ENCODE assay signal across 12 cellular contexts in genomic region chr9:133973791-133974630, GRCh38. TPM values are rescaled to one million over a fixed set of nuclear protein-coding genes. Genes with fewer than 3 reads are reported as not detected.
DNase-seq lines count a peak whose midpoint lies in the region; TF ChIP-seq lines count a peak whose summit lies in the region.
"Had no signal": no experiment of that assay in that cellular context is flagged by ENCODE, and none has a peak within 500 bp of the region (broad histone marks: within the 10 kb centered on the region; RNA-seq: fewer than 3 reads in every experiment).

No MANE protein-coding gene starts in this region.

- in situ Hi-C loops in HAP-1 (cut with MboI; ENCODE audit: low sequenced_read_pairs): no loop called here

- H3K4me2 ChIP-seq in DOHH2 (ENCODE audit: low read length) (peak overlapping the region; percentile 53), hepatocyte (peak overlapping the region; percentile 41), neuronal stem cell (ENCODE audit: insufficient read depth, low read length, poor library complexity, severe bottlenecking) (no peak overlapping the region)

- H3K27ac ChIP-seq in DOHH2 (ENCODE audit: low read depth, low read length) (no peak overlapping the region), RWPE1 (peak overlapping the region; percentile 75), hepatocyte (peak overlapping the region; percentile 85), neuronal stem cell (replicated peaks; ENCODE audit: low read length) (no peak overlapping the region)

- peak overlapping the region; percentile 58 for H2BK12ac ChIP-seq in neuronal stem cell (ENCODE audit: low read length)

- H3K27me3 ChIP-seq in DOHH2 (ENCODE audit: control insufficient read depth, low read length) (no peaks in the 10 kb centered on the region), hepatocyte (no peaks in the 10 kb centered on the region), neuronal stem cell (ENCODE audit: control insufficient read depth in 3 of 3, insufficient read depth in 3 of 3, low read depth in 1 of 3, low read length in 3 of 3) (no peaks in the 10 kb centered on the region), HAP-1 (ENCODE audit: low read depth) (no peaks in the 10 kb centered on the region)

- peak overlapping the region; percentile 84 for H2AK5ac ChIP-seq in neuronal stem cell (ENCODE audit: low read depth, low read length)

- peaks cover 37% of the 10 kb centered on the region for H4K20me1 ChIP-seq in DOHH2 (ENCODE audit: control insufficient read depth, insufficient read depth, low read depth, low read length)
- H4K20me1 ChIP-seq in hepatocyte (ENCODE audit: insufficient read depth, poor library complexity, severe bottlenecking): peaks cover 86% of the 10 kb centered on the region

- peak overlapping the region; percentile 82 for H4K8ac ChIP-seq in neuronal stem cell (ENCODE audit: low read depth, low read length)

- POLR2A ChIA-PET in RWPE1 (lab: Yijun Ruan, JAX; ENCODE audit: low non-redundant PET): interaction anchor here (0.6 kb wide), 1 partner anchor 766 kb away, joined by 4 read pairs; no protein-coding TSS in a partner anchor

- peak overlapping the region; percentile 67 for H2BK15ac ChIP-seq in neuronal stem cell (ENCODE audit: low read length)

- 83% methylated on average over 21 of the region's 22 CpGs for WGBS in hepatocyte (ENCODE audit: low lambda C conversion rate, missing lambda C conversion rate)
- no CpG with 5 or more reads among the region's 22 CpGs for WGBS in neuronal stem cell (ENCODE audit: extremely low coverage in 2 of 2, insufficient read length in 2 of 2, insufficient replicate concordance in 1 of 2), 2 donors

- CTCF ChIA-PET in RWPE1 (lab: Yijun Ruan, JAX): interaction anchor here (0.6 kb wide), 1 partner anchor 228 kb away, joined by 4 read pairs; no protein-coding TSS in a partner anchor

- peak overlapping the region; percentile 41 for H2BK120ac ChIP-seq in neuronal stem cell (ENCODE audit: low read depth, low read length)

- H3K4ac ChIP-seq in neuronal stem cell (ENCODE audit: low read length): no peak overlapping the region

- peak overlapping the region; percentile 71 for H2BK5ac ChIP-seq in neuronal stem cell (ENCODE audit: low read length)

- H4K91ac ChIP-seq in neuronal stem cell (ENCODE audit: low read depth, low read length, poor library complexity): no peak overlapping the region

- H3K23ac ChIP-seq in neuronal stem cell (ENCODE audit: low read depth, low read length, poor library complexity): peak overlapping the region; percentile 98

- no peak for TF ChIP-seq CTCF in DOHH2 (IDR thresholded peaks at IDR 0.05; ENCODE audit: low read depth, low read length, poor library complexity, severe bottlenecking)
- no peak for TF ChIP-seq CTCF in RWPE1 (conservative IDR thresholded peaks at IDR 0.05; ENCODE audit: low read depth)
- no peak for TF ChIP-seq CTCF in hepatocyte (IDR thresholded peaks at IDR 0.05; ENCODE audit: poor library complexity)

- no peak for DNase-seq in RWPE1 (ENCODE audit: low spot score)
- peak; percentile 84 for DNase-seq in hepatocyte (ENCODE audit: low spot score)
- DNase-seq in neuronal stem cell (ENCODE audit: low spot score): no peak
- DNase-seq in retina: no peak
- DNase-seq in COLO829 (ENCODE audit: low spot score): no peak
- DNase-seq in HAP-1 (ENCODE audit: low spot score in 2 of 2): no peak
- DNase-seq in middle frontal gyrus (ENCODE audit: extremely low spot score, low spot score): no peak
- DNase-seq: erythroblast, MV-4-11, NCI-H2081 treated with DMSO at 0.1 percent for 48 hours, NCI-H69 had no signal

- H3K9me2 ChIP-seq in DOHH2 (replicated peaks; ENCODE audit: control insufficient read depth, low read length) (no peaks in the 10 kb centered on the region), hepatocyte (replicated peaks; ENCODE audit: insufficient read depth) (no peaks in the 10 kb centered on the region)

- H3K9me3 ChIP-seq in DOHH2 (ENCODE audit: control insufficient read depth, insufficient read depth, low read length) (no peaks in the 10 kb centered on the region), hepatocyte (ENCODE audit: low read depth) (no peaks in the 10 kb centered on the region), neuronal stem cell (replicated peaks in 1 of 2; ENCODE audit: control insufficient read depth in 2 of 2, insufficient read depth in 1 of 2, low read depth in 1 of 2, low read length in 2 of 2) (no peaks in the 10 kb centered on the region), HAP-1 (no peaks in the 10 kb centered on the region)

- H3K4me1 ChIP-seq in DOHH2 (ENCODE audit: control insufficient read depth, low read length) (peaks cover 56% of the 10 kb centered on the region), hepatocyte (ENCODE audit: insufficient read depth) (peaks cover 61% of the 10 kb centered on the region), neuronal stem cell (ENCODE audit: control insufficient read depth in 2 of 2, insufficient read depth in 1 of 2, low read depth in 1 of 2, low read length in 2 of 2) (peaks cover 31 to 41% of the 10 kb centered on the region in 2 donors), HAP-1 (peaks cover 15% of the 10 kb centered on the region)

- no peaks in the 10 kb centered on the region for H3F3A ChIP-seq in DOHH2 (ENCODE audit: control insufficient read depth, insufficient read depth)

- H2AFZ ChIP-seq in hepatocyte: no peak overlapping the region
- no peak overlapping the region for H2AFZ ChIP-seq in neuronal stem cell (ENCODE audit: low read length)

- H3K4me3 ChIP-seq in DOHH2 (ENCODE audit: low read length) (peak overlapping the region; percentile 40), hepatocyte (no peak overlapping the region), neuronal stem cell (ENCODE audit: low read length in 2 of 2) (no peak overlapping the region), HAP-1 (no peak overlapping the region)

- H3K9ac ChIP-seq in neuronal stem cell (ENCODE audit: low read depth, low read length, poor library complexity): peak overlapping the region; percentile 80

- peak overlapping the region; percentile 74 for H3K18ac ChIP-seq in neuronal stem cell (ENCODE audit: low read length)

- H3K14ac ChIP-seq in neuronal stem cell (ENCODE audit: low read length): peak overlapping the region; percentile 63

- peaks cover 99% of the 10 kb centered on the region for H3K79me2 ChIP-seq in DOHH2 (ENCODE audit: control insufficient read depth, low read length)
- peaks cover 97% of the 10 kb centered on the region for H3K79me2 ChIP-seq in hepatocyte

- no peaks in the 10 kb centered on the region for H3K36me3 ChIP-seq in DOHH2 (ENCODE audit: control insufficient read depth, low read length)
- H3K36me3 ChIP-seq in hepatocyte (replicated peaks; ENCODE audit: insufficient read depth, low read depth): no peaks in the 10 kb centered on the region
- H3K36me3 ChIP-seq in neuronal stem cell (replicated peaks in 1 of 2; ENCODE audit: control insufficient read depth in 2 of 2, insufficient read depth in 2 of 2, low read length in 2 of 2): peaks cover 0 to 10% of the 10 kb centered on the region in 2 donors
- H3K36me3 ChIP-seq in HAP-1 (replicated peaks): no peaks in the 10 kb centered on the region

- H3K79me1 ChIP-seq in neuronal stem cell (ENCODE audit: low read depth, low read length): peaks cover 52% of the 10 kb centered on the region

RNA-seq across cellular contexts. Expression of gene VAV2, which starts 18.1 kb away (rescaled TPM):
- 22.2 and 24.9 TPM in 2 replicates for total RNA-seq in hepatocyte
- polyA plus RNA-seq in hepatocyte: 27.5 and 27.7 TPM in 2 replicates
- polyA plus RNA-seq in neuronal stem cell (2013, experiment 1 of 2): 18.5 TPM
- polyA plus RNA-seq in neuronal stem cell (2013, experiment 2 of 2): 18.8 TPM

RNA-seq across cellular contexts. Expression of gene BRD3OS, which starts 51.3 kb away (rescaled TPM):
- total RNA-seq in hepatocyte: 13.4 and 14.9 TPM in 2 replicates
- polyA plus RNA-seq in hepatocyte: 13.3 and 13.4 TPM in 2 replicates
- polyA plus RNA-seq in neuronal stem cell (2013, experiment 1 of 2): 33.0 TPM
- 33.5 TPM for polyA plus RNA-seq in neuronal stem cell (2013, experiment 2 of 2)

Comparison
In these comparisons a context has a peak if more than half of its experiments do, and no peak if none do; other contexts are left out.
1. H3K27ac ChIP-seq: peak in RWPE1 (single experiment) and hepatocyte (single experiment); none in DOHH2 (single experiment) and neuronal stem cell (single experiment).